ENCODE assay signal across 1 cellular context in the genomic region with DNA sequence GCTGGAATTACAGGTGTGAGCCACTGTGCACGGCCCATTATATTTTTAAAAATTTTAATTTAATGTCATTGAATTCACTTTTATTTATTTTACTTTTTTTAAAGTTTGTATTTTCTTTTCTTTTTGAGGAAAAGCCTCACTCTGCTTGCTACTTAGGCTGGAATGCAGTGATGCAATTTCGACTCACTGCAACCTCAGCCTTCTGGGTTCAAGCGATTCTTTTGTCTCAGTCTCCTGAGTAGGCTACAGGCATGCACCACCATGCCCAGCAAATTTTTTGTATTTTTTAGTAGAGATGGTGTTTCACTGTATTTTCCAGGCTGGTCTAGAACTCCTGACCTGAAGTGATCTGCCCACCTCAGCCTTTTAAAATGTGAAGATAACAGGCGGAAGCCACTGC.
TF ChIP-seq lines count a peak whose summit lies in the region.

No MANE protein-coding gene starts in this region.

TF ChIP-seq in HepG2, 621 proteins besides CTCF, POLR2A, EP300 and RAD21 (continued from another document):
- TF ChIP-seq, protein P1, sequence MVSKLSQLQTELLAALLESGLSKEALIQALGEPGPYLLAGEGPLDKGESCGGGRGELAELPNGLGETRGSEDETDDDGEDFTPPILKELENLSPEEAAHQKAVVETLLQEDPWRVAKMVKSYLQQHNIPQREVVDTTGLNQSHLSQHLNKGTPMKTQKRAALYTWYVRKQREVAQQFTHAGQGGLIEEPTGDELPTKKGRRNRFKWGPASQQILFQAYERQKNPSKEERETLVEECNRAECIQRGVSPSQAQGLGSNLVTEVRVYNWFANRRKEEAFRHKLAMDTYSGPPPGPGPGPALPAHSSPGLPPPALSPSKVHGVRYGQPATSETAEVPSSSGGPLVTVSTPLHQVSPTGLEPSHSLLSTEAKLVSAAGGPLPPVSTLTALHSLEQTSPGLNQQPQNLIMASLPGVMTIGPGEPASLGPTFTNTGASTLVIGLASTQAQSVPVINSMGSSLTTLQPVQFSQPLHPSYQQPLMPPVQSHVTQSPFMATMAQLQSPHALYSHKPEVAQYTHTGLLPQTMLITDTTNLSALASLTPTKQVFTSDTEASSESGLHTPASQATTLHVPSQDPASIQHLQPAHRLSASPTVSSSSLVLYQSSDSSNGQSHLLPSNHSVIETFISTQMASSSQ (IDR thresholded peaks at IDR 0.05; ENCODE audit: low read depth): no peak
- TF ChIP-seq, protein P1 (CRISPR knock-in tag; IDR thresholded peaks at IDR 0.05; ENCODE audit: borderline replicate concordance): no peak
- TF ChIP-seq, protein P2, sequence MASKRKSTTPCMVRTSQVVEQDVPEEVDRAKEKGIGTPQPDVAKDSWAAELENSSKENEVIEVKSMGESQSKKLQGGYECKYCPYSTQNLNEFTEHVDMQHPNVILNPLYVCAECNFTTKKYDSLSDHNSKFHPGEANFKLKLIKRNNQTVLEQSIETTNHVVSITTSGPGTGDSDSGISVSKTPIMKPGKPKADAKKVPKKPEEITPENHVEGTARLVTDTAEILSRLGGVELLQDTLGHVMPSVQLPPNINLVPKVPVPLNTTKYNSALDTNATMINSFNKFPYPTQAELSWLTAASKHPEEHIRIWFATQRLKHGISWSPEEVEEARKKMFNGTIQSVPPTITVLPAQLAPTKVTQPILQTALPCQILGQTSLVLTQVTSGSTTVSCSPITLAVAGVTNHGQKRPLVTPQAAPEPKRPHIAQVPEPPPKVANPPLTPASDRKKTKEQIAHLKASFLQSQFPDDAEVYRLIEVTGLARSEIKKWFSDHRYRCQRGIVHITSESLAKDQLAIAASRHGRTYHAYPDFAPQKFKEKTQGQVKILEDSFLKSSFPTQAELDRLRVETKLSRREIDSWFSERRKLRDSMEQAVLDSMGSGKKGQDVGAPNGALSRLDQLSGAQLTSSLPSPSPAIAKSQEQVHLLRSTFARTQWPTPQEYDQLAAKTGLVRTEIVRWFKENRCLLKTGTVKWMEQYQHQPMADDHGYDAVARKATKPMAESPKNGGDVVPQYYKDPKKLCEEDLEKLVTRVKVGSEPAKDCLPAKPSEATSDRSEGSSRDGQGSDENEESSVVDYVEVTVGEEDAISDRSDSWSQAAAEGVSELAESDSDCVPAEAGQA (IDR thresholded peaks at IDR 0.05; ENCODE audit: low read depth): no peak
- TF ChIP-seq, protein P2 (CRISPR knock-in tag; IDR thresholded peaks at IDR 0.05; ENCODE audit: borderline replicate concordance): no peak
- TF ChIP-seq ZSCAN21 (CRISPR knock-in tag; IDR thresholded peaks at IDR 0.05; ENCODE audit: borderline replicate concordance) (no peak), SPEN (CRISPR knock-in tag; IDR thresholded peaks at IDR 0.05; ENCODE audit: low read depth) (no peak), ZSCAN20 (CRISPR knock-in tag; IDR thresholded peaks at IDR 0.05; ENCODE audit: borderline replicate concordance) (no peak), KAT8 (CRISPR knock-in tag; IDR thresholded peaks at IDR 0.05) (no peak), PCBP1 (IDR thresholded peaks at IDR 0.05; ENCODE audit: borderline replicate concordance, low read depth, low read length) (no peak), ZSCAN25 (CRISPR knock-in tag; IDR thresholded peaks at IDR 0.05) (no peak), NONO (IDR thresholded peaks at IDR 0.05) (no peak), NONO (CRISPR knock-in tag; conservative IDR thresholded peaks at IDR 0.05) (no peak), ZNF598 (CRISPR knock-in tag; IDR thresholded peaks at IDR 0.05; ENCODE audit: borderline replicate concordance) (no peak), ZNF205 (CRISPR knock-in tag; IDR thresholded peaks at IDR 0.05) (no peak), MTF1 (CRISPR knock-in tag; IDR thresholded peaks at IDR 0.05) (no peak)
- TF ChIP-seq, protein P3, sequence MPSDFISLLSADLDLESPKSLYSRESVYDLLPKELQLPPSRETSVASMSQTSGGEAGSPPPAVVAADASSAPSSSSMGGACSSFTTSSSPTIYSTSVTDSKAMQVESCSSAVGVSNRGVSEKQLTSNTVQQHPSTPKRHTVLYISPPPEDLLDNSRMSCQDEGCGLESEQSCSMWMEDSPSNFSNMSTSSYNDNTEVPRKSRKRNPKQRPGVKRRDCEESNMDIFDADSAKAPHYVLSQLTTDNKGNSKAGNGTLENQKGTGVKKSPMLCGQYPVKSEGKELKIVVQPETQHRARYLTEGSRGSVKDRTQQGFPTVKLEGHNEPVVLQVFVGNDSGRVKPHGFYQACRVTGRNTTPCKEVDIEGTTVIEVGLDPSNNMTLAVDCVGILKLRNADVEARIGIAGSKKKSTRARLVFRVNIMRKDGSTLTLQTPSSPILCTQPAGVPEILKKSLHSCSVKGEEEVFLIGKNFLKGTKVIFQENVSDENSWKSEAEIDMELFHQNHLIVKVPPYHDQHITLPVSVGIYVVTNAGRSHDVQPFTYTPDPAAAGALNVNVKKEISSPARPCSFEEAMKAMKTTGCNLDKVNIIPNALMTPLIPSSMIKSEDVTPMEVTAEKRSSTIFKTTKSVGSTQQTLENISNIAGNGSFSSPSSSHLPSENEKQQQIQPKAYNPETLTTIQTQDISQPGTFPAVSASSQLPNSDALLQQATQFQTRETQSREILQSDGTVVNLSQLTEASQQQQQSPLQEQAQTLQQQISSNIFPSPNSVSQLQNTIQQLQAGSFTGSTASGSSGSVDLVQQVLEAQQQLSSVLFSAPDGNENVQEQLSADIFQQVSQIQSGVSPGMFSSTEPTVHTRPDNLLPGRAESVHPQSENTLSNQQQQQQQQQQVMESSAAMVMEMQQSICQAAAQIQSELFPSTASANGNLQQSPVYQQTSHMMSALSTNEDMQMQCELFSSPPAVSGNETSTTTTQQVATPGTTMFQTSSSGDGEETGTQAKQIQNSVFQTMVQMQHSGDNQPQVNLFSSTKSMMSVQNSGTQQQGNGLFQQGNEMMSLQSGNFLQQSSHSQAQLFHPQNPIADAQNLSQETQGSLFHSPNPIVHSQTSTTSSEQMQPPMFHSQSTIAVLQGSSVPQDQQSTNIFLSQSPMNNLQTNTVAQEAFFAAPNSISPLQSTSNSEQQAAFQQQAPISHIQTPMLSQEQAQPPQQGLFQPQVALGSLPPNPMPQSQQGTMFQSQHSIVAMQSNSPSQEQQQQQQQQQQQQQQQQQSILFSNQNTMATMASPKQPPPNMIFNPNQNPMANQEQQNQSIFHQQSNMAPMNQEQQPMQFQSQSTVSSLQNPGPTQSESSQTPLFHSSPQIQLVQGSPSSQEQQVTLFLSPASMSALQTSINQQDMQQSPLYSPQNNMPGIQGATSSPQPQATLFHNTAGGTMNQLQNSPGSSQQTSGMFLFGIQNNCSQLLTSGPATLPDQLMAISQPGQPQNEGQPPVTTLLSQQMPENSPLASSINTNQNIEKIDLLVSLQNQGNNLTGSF (CRISPR knock-in tag; IDR thresholded peaks at IDR 0.05): no peak
- TF ChIP-seq, protein P4, sequence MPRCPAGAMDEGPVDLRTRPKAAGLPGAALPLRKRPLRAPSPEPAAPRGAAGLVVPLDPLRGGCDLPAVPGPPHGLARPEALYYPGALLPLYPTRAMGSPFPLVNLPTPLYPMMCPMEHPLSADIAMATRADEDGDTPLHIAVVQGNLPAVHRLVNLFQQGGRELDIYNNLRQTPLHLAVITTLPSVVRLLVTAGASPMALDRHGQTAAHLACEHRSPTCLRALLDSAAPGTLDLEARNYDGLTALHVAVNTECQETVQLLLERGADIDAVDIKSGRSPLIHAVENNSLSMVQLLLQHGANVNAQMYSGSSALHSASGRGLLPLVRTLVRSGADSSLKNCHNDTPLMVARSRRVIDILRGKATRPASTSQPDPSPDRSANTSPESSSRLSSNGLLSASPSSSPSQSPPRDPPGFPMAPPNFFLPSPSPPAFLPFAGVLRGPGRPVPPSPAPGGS (CRISPR knock-in tag; IDR thresholded peaks at IDR 0.05): no peak
